Comparison of ENCODE assay signal across 13 cellular contexts in the genomic region with DNA sequence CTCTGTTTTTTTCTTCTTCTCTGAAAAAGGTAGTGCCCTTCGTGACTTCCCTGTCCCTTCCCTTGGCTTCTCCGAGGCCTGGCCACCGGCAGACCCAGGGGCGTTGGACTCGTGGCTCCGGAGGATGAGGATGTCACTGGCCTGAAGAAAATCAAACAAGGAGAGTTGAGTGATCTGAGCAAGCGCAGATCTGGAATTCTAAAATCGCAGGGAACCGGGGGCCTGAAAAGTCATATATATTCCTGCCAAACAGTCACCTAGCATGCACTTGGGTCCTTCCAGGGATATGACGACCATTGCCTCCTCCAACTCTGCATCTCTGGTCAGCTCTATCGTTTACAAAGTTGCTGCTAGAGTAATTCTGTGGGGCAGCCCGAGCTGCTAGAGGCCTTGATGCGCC. TPM values are rescaled to one million over a fixed set of nuclear protein-coding genes. Genes with fewer than 3 reads are reported as not detected.
DNase-seq lines count a peak whose midpoint lies in the region; ATAC-seq and TF ChIP-seq lines count a peak whose summit lies in the region.
"Had no signal": no experiment of that assay in that cellular context is flagged by ENCODE, and none has a peak within 500 bp of the region (broad histone marks: within the 10 kb centered on the region; RNA-seq: fewer than 3 reads in every experiment).

No MANE protein-coding gene starts in this region.

- H3K4me3 Mint-ChIP-seq in natural killer cell (no peak overlapping the region), endothelial cell (ENCODE audit: unreplicated experiment) (peak overlapping the region; percentile 60), osteocyte (ENCODE audit: unreplicated experiment) (no peak overlapping the region), Calu3 (ENCODE audit: low read depth, unreplicated experiment) (no peak overlapping the region)
- no peak overlapping the region for H3K4me3 Mint-ChIP-seq in natural killer cell treated with Interleukin-12 subunit alpha and Interleukin-12 subunit beta and Interleukin-15 and Interleukin-18, amount 100 ng/mL, for 72 hours
- no peak overlapping the region for H3K4me3 Mint-ChIP-seq in activated T-helper 2 cell treated with anti-CD3 and anti-CD28 coated beads, Interferon-gamma antibody, Interleukin-2, Interleukin-4, amounts not matched to agents 10 μg/mL and 5 μg/mL and 100 μg/mL, durations not matched to agents 14 hours and 24 hours and 36 hours (ENCODE audit: low read depth)

- CTCF ChIA-PET in Calu3 (lab: Charles Lee) = no interaction called here

- H3K27ac Mint-ChIP-seq in natural killer cell = peak overlapping the region; percentile 22 to 41
- no peak overlapping the region for H3K27ac Mint-ChIP-seq in natural killer cell treated with Interleukin-12 subunit alpha and Interleukin-12 subunit beta and Interleukin-15 and Interleukin-18, amount 100 ng/mL, for 72 hours
- no peak overlapping the region for H3K27ac Mint-ChIP-seq in endothelial cell (ENCODE audit: unreplicated experiment)
- peak overlapping the region; percentile 78 for H3K27ac Mint-ChIP-seq in osteocyte (ENCODE audit: unreplicated experiment)
- no peak overlapping the region for H3K27ac Mint-ChIP-seq in Calu3 (ENCODE audit: unreplicated experiment)
- H3K27ac Mint-ChIP-seq in activated T-helper 2 cell treated with anti-CD3 and anti-CD28 coated beads, Interferon-gamma antibody, Interleukin-2, Interleukin-4, amounts not matched to agents 10 μg/mL and 5 μg/mL and 100 μg/mL, durations not matched to agents 14 hours and 24 hours and 36 hours = no peak overlapping the region

- H3K9me3 Mint-ChIP-seq in natural killer cell (no peaks in the 10 kb centered on the region), endothelial cell (ENCODE audit: unreplicated experiment) (no peaks in the 10 kb centered on the region), osteocyte (ENCODE audit: unreplicated experiment) (no peaks in the 10 kb centered on the region), Calu3 (ENCODE audit: low read depth, unreplicated experiment) (no peaks in the 10 kb centered on the region)
- H3K9me3 Mint-ChIP-seq in natural killer cell treated with Interleukin-12 subunit alpha and Interleukin-12 subunit beta and Interleukin-15 and Interleukin-18, amount 100 ng/mL, for 72 hours = no peaks in the 10 kb centered on the region
- H3K9me3 Mint-ChIP-seq in activated T-helper 2 cell treated with anti-CD3 and anti-CD28 coated beads, Interferon-gamma antibody, Interleukin-2, Interleukin-4, amounts not matched to agents 10 μg/mL and 5 μg/mL and 100 μg/mL, durations not matched to agents 14 hours and 24 hours and 36 hours = no peaks in the 10 kb centered on the region

- intact Hi-C loops in natural killer cell (cut with micrococcal nuclease) (no loop called here), Calu3 (cut with micrococcal nuclease; ENCODE audit: unreplicated experiment) (no loop called here)
- intact Hi-C loops in activated T-helper 2 cell treated with anti-CD3 and anti-CD28 coated beads, Interferon-gamma antibody, Interleukin-2, Interleukin-4, amounts not matched to agents 10 μg/mL and 5 μg/mL and 100 μg/mL, durations not matched to agents 14 hours and 24 hours and 36 hours (cut with micrococcal nuclease) = loop anchor here (10.0 kb wide), 1 partner anchor 665 kb away; the partner anchor contains the start of gene RBM25

- H3K36me3 Mint-ChIP-seq in natural killer cell = peaks cover 10% of the 10 kb centered on the region
- H3K36me3 Mint-ChIP-seq in natural killer cell treated with Interleukin-12 subunit alpha and Interleukin-12 subunit beta and Interleukin-15 and Interleukin-18, amount 100 ng/mL, for 72 hours = peaks cover 18% of the 10 kb centered on the region
- peaks cover 41% of the 10 kb centered on the region for H3K36me3 Mint-ChIP-seq in endothelial cell (ENCODE audit: low read depth, unreplicated experiment)
- H3K36me3 Mint-ChIP-seq in osteocyte (ENCODE audit: unreplicated experiment) = peaks cover 54% of the 10 kb centered on the region
- H3K36me3 Mint-ChIP-seq in Calu3 (ENCODE audit: insufficient read depth, unreplicated experiment) = peaks cover 45% of the 10 kb centered on the region
- peaks cover 73% of the 10 kb centered on the region for H3K36me3 Mint-ChIP-seq in activated T-helper 2 cell treated with anti-CD3 and anti-CD28 coated beads, Interferon-gamma antibody, Interleukin-2, Interleukin-4, amounts not matched to agents 10 μg/mL and 5 μg/mL and 100 μg/mL, durations not matched to agents 14 hours and 24 hours and 36 hours (ENCODE audit: low read depth)

- H3K27me3 Mint-ChIP-seq in natural killer cell (ENCODE audit: low read depth in 2 of 2) (no peaks in the 10 kb centered on the region), endothelial cell (ENCODE audit: unreplicated experiment) (peaks cover 6% of the 10 kb centered on the region), osteocyte (ENCODE audit: unreplicated experiment) (no peaks in the 10 kb centered on the region), Calu3 (ENCODE audit: unreplicated experiment) (no peaks in the 10 kb centered on the region)
- no peaks in the 10 kb centered on the region for H3K27me3 Mint-ChIP-seq in natural killer cell treated with Interleukin-12 subunit alpha and Interleukin-12 subunit beta and Interleukin-15 and Interleukin-18, amount 100 ng/mL, for 72 hours
- H3K27me3 Mint-ChIP-seq in activated T-helper 2 cell treated with anti-CD3 and anti-CD28 coated beads, Interferon-gamma antibody, Interleukin-2, Interleukin-4, amounts not matched to agents 10 μg/mL and 5 μg/mL and 100 μg/mL, durations not matched to agents 14 hours and 24 hours and 36 hours (ENCODE audit: low read depth) = no peaks in the 10 kb centered on the region

- ATAC-seq in natural killer cell = no peak
- ATAC-seq in natural killer cell treated with Interleukin-12 subunit alpha and Interleukin-12 subunit beta and Interleukin-15 and Interleukin-18, amount 100 ng/mL, for 72 hours = no peak
- ATAC-seq: sciatic nerve had no signal

- TF ChIP-seq CTCF in natural killer cell (IDR thresholded peaks at IDR 0.05) = no peak
- no peak for TF ChIP-seq CTCF in endothelial cell (IDR thresholded peaks at IDR 0.05; ENCODE audit: unreplicated experiment)
- TF ChIP-seq CTCF in osteocyte (IDR thresholded peaks at IDR 0.05) = no peak
- TF ChIP-seq CTCF in Calu3 (IDR thresholded peaks at IDR 0.05; ENCODE audit: unreplicated experiment) = no peak

- DNase-seq in natural killer cell (no peak), endothelial cell (ENCODE audit: low spot score) (no peak), osteocyte (ENCODE audit: extremely low spot score, unreplicated experiment) (no peak), NCI-H2227 (lab: John Stamatoyannopoulos, UW; ENCODE audit: unreplicated experiment) (no peak), Calu3 (no peak), NCI-H1092 treated with DMSO at 0.1 percent for 48 hours (lab: John Stamatoyannopoulos, UW) (no peak)
- no peak for DNase-seq in natural killer cell treated with Interleukin-12 subunit alpha and Interleukin-12 subunit beta and Interleukin-15 and Interleukin-18, amount 100 ng/mL, for 72 hours (ENCODE audit: low spot score)
- no peak for DNase-seq in activated T-helper 2 cell treated with anti-CD3 and anti-CD28 coated beads, Interferon-gamma antibody, Interleukin-2, Interleukin-4, amounts not matched to agents 10 μg/mL and 5 μg/mL and 100 μg/mL, durations not matched to agents 14 hours and 24 hours and 36 hours (ENCODE audit: low spot score)
- DNase-seq: DMS153; kidney glomerular epithelial cell; NCI-H1105 treated with DMSO at 0.1 percent for 48 hours; stimulated activated CD4-positive, alpha-beta T cell treated with anti-CD3 and anti-CD28 coated beads, Interleukin-4, amount 100 ng/mL, for 4 hours had no signal

- peaks cover 0 to 4% of the 10 kb centered on the region in 2 donors for H3K4me1 Mint-ChIP-seq in natural killer cell
- H3K4me1 Mint-ChIP-seq in natural killer cell treated with Interleukin-12 subunit alpha and Interleukin-12 subunit beta and Interleukin-15 and Interleukin-18, amount 100 ng/mL, for 72 hours (ENCODE audit: low read depth in 2 of 2) = peaks cover 0 to 12% of the 10 kb centered on the region in 2 donors
- H3K4me1 Mint-ChIP-seq in endothelial cell (ENCODE audit: unreplicated experiment) = peaks cover 24% of the 10 kb centered on the region
- H3K4me1 Mint-ChIP-seq in osteocyte (ENCODE audit: unreplicated experiment) = peaks cover 54% of the 10 kb centered on the region
- peaks cover 14% of the 10 kb centered on the region for H3K4me1 Mint-ChIP-seq in Calu3 (ENCODE audit: low read depth, unreplicated experiment)
- peaks cover 11% of the 10 kb centered on the region for H3K4me1 Mint-ChIP-seq in activated T-helper 2 cell treated with anti-CD3 and anti-CD28 coated beads, Interferon-gamma antibody, Interleukin-2, Interleukin-4, amounts not matched to agents 10 μg/mL and 5 μg/mL and 100 μg/mL, durations not matched to agents 14 hours and 24 hours and 36 hours (ENCODE audit: low read depth)

- no TSS peak for BruUV-seq in Calu3 (replicated peaks; lab: Mats Ljungman, UMichigan)

RNA-seq across cellular contexts. Expression of gene PNMA1, which starts 5.2 kb away (rescaled TPM):
- 10 to 100 TPM; 26.0 to 32.3 (median 28.9) TPM for total RNA-seq in natural killer cell
- total RNA-seq in natural killer cell treated with Interleukin-12 subunit alpha and Interleukin-12 subunit beta and Interleukin-15 and Interleukin-18, amount 100 ng/mL, for 72 hours = 10 to 100 TPM; 18.9 to 32.2 TPM
- 32.7 TPM for total RNA-seq in endothelial cell (ENCODE audit: unreplicated experiment)
- total RNA-seq in osteocyte = 81.4 and 81.8 TPM in 2 replicates
- total RNA-seq in Calu3 (2022) = 37.2 and 37.9 TPM in 2 replicates
- 30.1 and 32.1 TPM in 2 replicates for total RNA-seq in activated T-helper 2 cell treated with anti-CD3 and anti-CD28 coated beads, Interferon-gamma antibody, Interleukin-2, Interleukin-4, amounts not matched to agents 10 μg/mL and 5 μg/mL and 100 μg/mL, durations not matched to agents 14 hours and 24 hours and 36 hours

Comparison
In these comparisons a context has a peak if more than half of its experiments do, and no peak if none do; other contexts are left out.
1. H3K27ac Mint-ChIP-seq: peak in natural killer cell (2 of 2) and osteocyte (single experiment); none in natural killer cell treated with Interleukin-12 subunit alpha and Interleukin-12 subunit beta and Interleukin-15 and Interleukin-18, amount 100 ng/mL, for 72 hours (0 of 2), endothelial cell (single experiment), Calu3 (single experiment) and activated T-helper 2 cell treated with anti-CD3 and anti-CD28 coated beads, Interferon-gamma antibody, Interleukin-2, Interleukin-4, amounts not matched to agents 10 μg/mL and 5 μg/mL and 100 μg/mL, durations not matched to agents 14 hours and 24 hours and 36 hours (single experiment).